Comparison of ENCODE assay signal across 10 cellular contexts in genomic region chr12:30286345-30286926, GRCh38.
DNase-seq lines count a peak whose midpoint lies in the region; ATAC-seq and TF ChIP-seq lines count a peak whose summit lies in the region.
"Had no signal": no experiment of that assay in that cellular context is flagged by ENCODE, and none has a peak within 500 bp of the region (broad histone marks: within the 10 kb centered on the region; RNA-seq: fewer than 3 reads in every experiment).

No MANE protein-coding gene starts in this region.

- H3K4me3 ChIP-seq in epithelial cell of proximal tubule (ENCODE audit: low read depth, low read length) = no peak overlapping the region
- H3K4me3 ChIP-seq: BLaER1, SJSA1 had no signal

- DNase-seq in NCI-H524 (lab: John Stamatoyannopoulos, UW) (peak; percentile 12 to 57), NCI-H524 treated with DMSO at 0.1 percent for 48 hours (lab: John Stamatoyannopoulos, UW) (no peak), NCI-H748 (lab: John Stamatoyannopoulos, UW; ENCODE audit: unreplicated experiment) (peak; percentile 55), epithelial cell of proximal tubule (ENCODE audit: low read depth) (no peak), smooth muscle cell of the brain vasculature (ENCODE audit: low read depth, low spot score) (peak; percentile 12)
- DNase-seq in stimulated activated CD4-positive, alpha-beta T cell treated with anti-CD3 and anti-CD28 coated beads, Interleukin-2, amount 100 ng/mL, for 24 hours = no peak

- ATAC-seq in GM18517 (IDR thresholded peaks at IDR 0.05; ENCODE audit: unreplicated experiment) (no peak), GM21360 (IDR thresholded peaks at IDR 0.05; ENCODE audit: unreplicated experiment) (no peak)

- TF ChIP-seq CTCF in epithelial cell of proximal tubule (conservative IDR thresholded peaks at IDR 0.05; ENCODE audit: low read depth, low read length) = peak; percentile 59

Comparison
In these comparisons a context has a peak if more than half of its experiments do, and no peak if none do; other contexts are left out.
1. DNase-seq: peak in NCI-H524 (2 of 2), NCI-H748 (single experiment) and smooth muscle cell of the brain vasculature (single experiment); none in NCI-H524 treated with DMSO at 0.1 percent for 48 hours (single experiment), epithelial cell of proximal tubule (single experiment) and stimulated activated CD4-positive, alpha-beta T cell treated with anti-CD3 and anti-CD28 coated beads, Interleukin-2, amount 100 ng/mL, for 24 hours (0 of 2).